Comparison of ENCODE assay signal across 8 cellular contexts in the genomic region with DNA sequence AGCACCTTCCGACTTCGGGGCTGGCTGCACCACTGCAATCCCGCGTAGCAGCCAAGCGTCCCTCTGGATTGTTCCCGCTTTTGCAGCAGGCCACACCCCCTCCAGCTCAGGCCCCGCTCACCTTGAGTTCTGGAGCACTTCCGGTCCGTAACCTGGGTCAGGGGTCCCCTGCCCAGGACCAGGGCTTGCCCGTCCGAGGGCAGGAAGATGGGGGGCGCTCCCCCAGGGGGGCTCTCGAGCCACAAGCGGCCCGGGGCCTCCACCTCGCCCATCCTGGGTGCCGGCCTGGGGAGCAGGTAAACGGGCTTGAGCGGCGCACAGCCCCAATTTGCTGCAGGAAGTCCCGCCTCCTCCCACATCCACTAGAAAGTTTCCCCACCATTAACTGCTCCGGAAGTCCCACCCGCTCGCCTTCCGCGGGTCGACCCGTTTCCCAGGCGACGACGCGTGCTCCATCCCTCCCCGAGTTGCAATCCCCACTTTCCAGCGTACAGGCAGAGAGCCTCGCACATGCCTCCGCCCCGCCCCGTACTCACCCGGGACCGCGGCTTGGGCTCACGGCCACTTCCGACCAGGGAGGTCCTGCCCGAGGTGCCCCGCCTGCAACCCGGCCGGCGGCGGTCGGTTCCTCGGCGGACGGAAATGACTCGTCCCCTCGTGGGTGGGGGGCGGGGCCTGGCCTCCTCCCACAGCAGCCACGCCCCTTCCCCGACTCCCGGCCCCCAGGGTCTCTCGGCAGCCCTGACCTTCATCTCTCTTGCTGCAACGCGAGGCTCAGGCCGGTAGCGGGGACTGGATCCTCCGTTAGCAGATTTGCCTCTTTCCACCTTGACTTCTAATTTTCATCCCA. TPM values are rescaled to one million over a fixed set of nuclear protein-coding genes. Genes with fewer than 3 reads are reported as not detected.
A peak's percentile ranks its signal among the peaks of the same experiment; 100 is the strongest.
DNase-seq lines count a peak whose midpoint lies in the region; ATAC-seq, FAIRE-seq and TF ChIP-seq lines count a peak whose summit lies in the region.

A gene (minus strand): TSS at position 644 of the 850 bp plus-strand sequence. CDS start 372 bp downstream, at position 272.

- no TSS peak for BruUV-seq in Panc1 (replicated peaks; lab: Mats Ljungman, UMichigan)

- H3K27me3 ChIP-seq in Panc1 (ENCODE audit: control insufficient read depth, insufficient read depth, low read length) (no peaks in the 10 kb centered on the region), esophagus (ENCODE audit: control insufficient read depth in 1 of 2, insufficient read depth in 2 of 2, low read length in 2 of 2) (no peaks in the 10 kb centered on the region), muscle layer of colon (ENCODE audit: control insufficient read depth in 1 of 2, insufficient read depth in 2 of 2, low read length in 2 of 2) (no peaks in the 10 kb centered on the region)

- peak within 1 kb of the TSS; percentile 76 for H3K9ac ChIP-seq in muscle layer of colon (ENCODE audit: low read length)

- H3K36me3 Mint-ChIP-seq in activated T-cell treated with anti-CD3 and anti-CD28 coated beads, Interleukin-2, amount 50 U/mL, for 24 hours (ENCODE audit: low read depth), result peaks cover 69% of the 10 kb centered on the region

- peak within 1 kb of the TSS; percentile 69 to 76 for H3K4me3 ChIP-seq in Panc1 (ENCODE audit: low read depth in 2 of 2, low read length in 2 of 2)
- peak within 1 kb of the TSS; percentile 76 for H3K4me3 ChIP-seq in esophagus (ENCODE audit: low read depth in 1 of 2, low read length in 2 of 2)
- H3K4me3 ChIP-seq in muscle layer of colon (ENCODE audit: low read depth in 1 of 2, low read length in 2 of 2), result peak within 1 kb of the TSS; percentile 65 to 91

- POLR2A ChIA-PET in Panc1 (lab: Charles Lee), result interaction anchor here (0.8 kb wide), 1 partner anchor 49 kb away, joined by 3 read pairs; a partner anchor contains a TSS

- TF ChIP-seq CTCF in D721Med (IDR thresholded peaks at IDR 0.05; ENCODE audit: insufficient read depth, missing control alignments) (no peak), Panc1 (IDR thresholded peaks at IDR 0.05) (no peak)

- peak within 1 kb of the TSS; percentile 77 for H3K27ac ChIP-seq in KOPT-K1 (ENCODE audit: low read depth, low read length, poor library complexity, severe bottlenecking)
- peak within 1 kb of the TSS; percentile 95 for H3K27ac ChIP-seq in Panc1 (ENCODE audit: low read length)
- peak within 1 kb of the TSS; percentile 90 to 97 for H3K27ac ChIP-seq in esophagus (ENCODE audit: low read depth in 2 of 2, low read length in 1 of 2)
- H3K27ac ChIP-seq in muscle layer of colon (ENCODE audit: low read depth, low read length), result peak within 1 kb of the TSS; percentile 98

- peak within 1 kb of the TSS; percentile 97 for H3K4me3 Mint-ChIP-seq in activated T-cell treated with anti-CD3 and anti-CD28 coated beads, Interleukin-2, amount 50 U/mL, for 24 hours

- CTCF ChIA-PET in Panc1 (lab: Charles Lee), result no interaction called here

- H3K27me3 Mint-ChIP-seq in activated T-cell treated with anti-CD3 and anti-CD28 coated beads, Interleukin-2, amount 50 U/mL, for 24 hours, result no peaks in the 10 kb centered on the region

- ATAC-seq in GM21576 (IDR thresholded peaks at IDR 0.05; ENCODE audit: unreplicated experiment) (peak; percentile 32), Panc1 (peak; percentile 68)

- intact Hi-C loops in Panc1 (cut with micrococcal nuclease; ENCODE audit: unreplicated experiment), result no loop called here

- peaks cover 50% of the 10 kb centered on the region for H3K4me1 Mint-ChIP-seq in activated T-cell treated with anti-CD3 and anti-CD28 coated beads, Interleukin-2, amount 50 U/mL, for 24 hours (ENCODE audit: low read depth)

- H3K9me3 ChIP-seq in KOPT-K1 (ENCODE audit: insufficient read depth, low read length, poor library complexity, severe bottlenecking) (no peaks in the 10 kb centered on the region), Panc1 (ENCODE audit: control insufficient read depth, insufficient read depth, low read depth, low read length) (no peaks in the 10 kb centered on the region), esophagus (ENCODE audit: control insufficient read depth in 2 of 2, insufficient read depth in 1 of 2, low read depth in 1 of 2, low read length in 1 of 2) (no peaks in the 10 kb centered on the region), muscle layer of colon (ENCODE audit: low read length) (no peaks in the 10 kb centered on the region)

- FAIRE-seq in D721Med (lab: Jason Lieb, UNC), result no peak

- H3K27ac Mint-ChIP-seq in activated T-cell treated with anti-CD3 and anti-CD28 coated beads, Interleukin-2, amount 50 U/mL, for 24 hours, result no peak within 1 kb of the TSS

- in situ Hi-C loops in Panc1 (cut with HindIII; ENCODE audit: low pct_unique_long_range_greater_than_20kb, low sequenced_read_pairs), result no loop called here

- DNase-seq in D721Med (ENCODE audit: insufficient read length, low spot score) (peak; percentile 79), Panc1 (ENCODE audit: low read depth, low spot score) (no peak)
- DNase-seq in activated T-cell treated with anti-CD3 and anti-CD28 coated beads, Interleukin-2, amount 50 U/mL, for 24 hours, result peak; percentile 94
- peak; percentile 85 for DNase-seq in stimulated activated CD8-positive, alpha-beta memory T cell treated with anti-CD3 and anti-CD28 coated beads, Interleukin-7, amount 100 ng/mL, for 24 hours (ENCODE audit: low read depth)

- H3K9me3 Mint-ChIP-seq in activated T-cell treated with anti-CD3 and anti-CD28 coated beads, Interleukin-2, amount 50 U/mL, for 24 hours, result no peaks in the 10 kb centered on the region

- H3K4me1 ChIP-seq in Panc1 (ENCODE audit: control insufficient read depth, insufficient read depth, low read length) (peaks cover 20% of the 10 kb centered on the region), esophagus (ENCODE audit: control insufficient read depth in 2 of 2, insufficient read depth in 2 of 2, low read length in 1 of 2) (peaks cover 0 to 13% of the 10 kb centered on the region in 2 donors), muscle layer of colon (ENCODE audit: insufficient read depth, low read length) (peaks cover 42% of the 10 kb centered on the region)

- H3K36me3 ChIP-seq in KOPT-K1 (ENCODE audit: insufficient read depth, low read length), result peaks cover 30% of the 10 kb centered on the region
- H3K36me3 ChIP-seq in Panc1 (ENCODE audit: control insufficient read depth, insufficient read depth, low read length), result no peaks in the 10 kb centered on the region
- H3K36me3 ChIP-seq in esophagus (ENCODE audit: control insufficient read depth in 2 of 2, insufficient read depth in 2 of 2, low read length in 1 of 2), result peaks cover 4 to 21% of the 10 kb centered on the region in 2 donors
- H3K36me3 ChIP-seq in muscle layer of colon (ENCODE audit: insufficient read depth, low read length), result peaks cover 31% of the 10 kb centered on the region

- WGBS in esophagus, 2 donors, result 0 to 1% methylated on average over 62 to 65 of the region's 65 CpGs

RNA-seq across cellular contexts. Expression of the gene that starts here (rescaled TPM):
- total RNA-seq in Panc1 (2021; ENCODE audit: unreplicated experiment), result 76.7 TPM
- 59.6 TPM for polyA plus RNA-seq in Panc1 (2012; ENCODE audit: insufficient read length)
- 10 to 100 TPM; 27.5 to 65.1 TPM for polyA plus RNA-seq in esophagus
